Comparison of ENCODE assay signal across 8 cellular contexts in the genomic region with DNA sequence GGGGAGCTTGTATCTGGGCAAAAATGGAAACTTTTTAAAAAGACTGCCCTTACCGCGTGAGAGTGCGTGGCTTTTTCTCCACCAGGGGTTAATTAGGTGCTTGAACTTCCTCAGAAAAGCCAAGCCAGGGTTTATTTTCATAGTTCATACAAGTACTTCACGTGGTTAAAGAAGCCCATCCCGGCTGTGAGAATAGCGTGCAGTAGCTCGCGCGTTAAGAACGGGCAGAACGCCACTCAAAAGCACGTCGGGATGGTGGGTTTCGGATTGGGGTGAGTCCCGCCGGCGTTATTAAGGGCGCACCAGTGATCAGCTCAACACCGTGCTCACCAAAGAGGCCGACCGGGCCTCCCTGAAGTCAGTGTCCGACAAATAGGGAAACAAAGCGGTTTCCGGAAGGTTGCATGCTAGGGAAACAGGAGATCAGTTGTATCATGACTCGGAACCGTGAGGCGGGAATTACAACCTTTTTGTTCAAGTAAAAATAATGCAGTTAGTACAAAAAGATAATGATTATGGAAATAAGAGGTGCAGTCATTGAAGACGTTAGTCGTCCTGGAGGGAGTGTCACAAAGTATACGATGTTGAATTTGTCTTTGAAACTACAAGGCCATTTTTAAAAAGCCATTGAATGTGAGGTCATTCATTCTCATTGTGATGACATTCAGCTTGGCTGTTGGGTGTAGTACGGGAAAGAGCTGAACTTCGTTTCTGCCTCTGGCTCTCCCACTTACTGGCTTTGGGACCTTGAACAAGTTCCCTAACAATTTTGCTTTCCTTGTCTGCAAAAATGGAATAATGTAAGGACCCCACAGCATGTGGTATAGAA. TPM values are rescaled to one million over a fixed set of nuclear protein-coding genes. Genes with fewer than 3 reads are reported as not detected.
DNase-seq lines count a peak whose midpoint lies in the region; ATAC-seq and TF ChIP-seq lines count a peak whose summit lies in the region.

No MANE protein-coding gene starts in this region.

- H3K36me3 ChIP-seq in Peyer's patch (peaks cover 0 to 6% (median 0%) of the 10 kb centered on the region in 3 donors), iPS-20b (ENCODE audit: insufficient read depth, low read depth, low read length) (no peaks in the 10 kb centered on the region)

- H3K27ac ChIP-seq in Peyer's patch (peak overlapping the region; percentile 91 to 96 (median 94)), iPS-20b (ENCODE audit: low read length) (peak overlapping the region; percentile 78)

- DNase-seq in D341Med (ENCODE audit: low spot score) (peak; percentile 52), Peyer's patch (peak; percentile 38 to 73 (median 70)), astrocyte of the spinal cord (ENCODE audit: low read depth, low spot score) (no peak), inferior parietal cortex (ENCODE audit: extremely low spot score) (no peak)
- peak; percentile 58 for DNase-seq in stimulated activated CD4-positive, alpha-beta T cell treated with anti-CD3 and anti-CD28 coated beads, Interleukin-15, amount 100 ng/mL, for 24 hours

- TF ChIP-seq POLR2A in Peyer's patch (IDR thresholded peaks at IDR 0.05) = peak in 1 of 2 donors; percentile 56

- H3K4me3 ChIP-seq in Peyer's patch = peak overlapping the region; percentile 61 to 76 (median 70)
- peak overlapping the region; percentile 57 for H3K4me3 ChIP-seq in astrocyte of the spinal cord (ENCODE audit: low read depth, low read length)
- H3K4me3 ChIP-seq in iPS-20b (ENCODE audit: low read length) = peak overlapping the region; percentile 88

- no peaks in the 10 kb centered on the region for H3K9me3 ChIP-seq in Peyer's patch
- no peaks in the 10 kb centered on the region for H3K9me3 ChIP-seq in iPS-20b (ENCODE audit: insufficient read depth, low read depth, low read length)

- ATAC-seq in GM19455 (IDR thresholded peaks at IDR 0.05; ENCODE audit: unreplicated experiment) (peak; percentile 23), HG03469 (IDR thresholded peaks at IDR 0.05; ENCODE audit: unreplicated experiment) (peak; percentile 5)

- TF ChIP-seq CTCF in Peyer's patch (IDR thresholded peaks at IDR 0.05) (peak in 1 of 6 experiments; percentile 4), astrocyte of the spinal cord (IDR thresholded peaks at IDR 0.05; ENCODE audit: low read depth, low read length) (no peak)

- in situ Hi-C loops in astrocyte of the spinal cord (cut with HindIII; ENCODE audit: low sequenced_read_pairs) = no loop called here

- peak overlapping the region; percentile 98 for H3K9ac ChIP-seq in iPS-20b (ENCODE audit: low read depth, low read length)

- H3K27me3 ChIP-seq in Peyer's patch (no peaks in the 10 kb centered on the region), iPS-20b (ENCODE audit: insufficient read depth, low read length) (no peaks in the 10 kb centered on the region)

- H3K4me1 ChIP-seq in Peyer's patch (peaks cover 0 to 5% (median 0%) of the 10 kb centered on the region in 4 donors), iPS-20b (ENCODE audit: insufficient read depth, low read length) (peaks cover 4% of the 10 kb centered on the region; the same call in 1 of the 2 replicates)

RNA-seq across cellular contexts. Expression of a gene that starts 0.9 kb away (rescaled TPM):
- 10 to 100 TPM in 2 of 4 donors, 1 to 10 TPM in 2; 5.6 to 11.7 (median 9.7) TPM for total RNA-seq in Peyer's patch

RNA-seq across cellular contexts. Expression of a gene that starts 41.6 kb away (rescaled TPM):
- 10 to 100 TPM; 19.8 to 38.5 (median 29.5) TPM for total RNA-seq in Peyer's patch

Comparison
In these comparisons a context has a peak if more than half of its experiments do, and no peak if none do; other contexts are left out.
1. DNase-seq: peak in D341Med (single experiment), Peyer's patch (3 of 3) and stimulated activated CD4-positive, alpha-beta T cell treated with anti-CD3 and anti-CD28 coated beads, Interleukin-15, amount 100 ng/mL, for 24 hours (single experiment); none in astrocyte of the spinal cord (single experiment) and inferior parietal cortex (single experiment).
2. Peak in every context shown above with its lines, with median percentiles within 50 percentile points of each other: H3K4me3 ChIP-seq.